39 cellular contexts compared by ENCODE assay signal in the genomic region with DNA sequence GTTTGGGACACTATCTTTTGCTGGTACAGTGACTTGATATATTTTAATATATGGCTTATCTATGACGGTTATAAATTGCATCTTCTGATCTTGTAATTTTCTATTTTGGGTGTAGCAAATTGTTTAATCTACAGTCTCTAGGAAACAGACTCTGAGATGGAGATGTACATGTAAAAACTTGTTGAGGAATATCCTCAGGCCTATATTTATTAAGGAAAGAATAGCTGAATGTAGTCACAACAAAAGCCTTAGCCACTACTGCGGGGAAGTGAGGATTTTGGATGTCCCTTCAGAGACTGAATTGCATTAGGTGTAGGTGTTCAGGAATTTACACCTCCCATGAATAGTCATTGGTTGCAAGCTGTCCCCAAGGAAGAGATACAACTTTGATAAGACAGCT. TPM values are rescaled to one million over a fixed set of nuclear protein-coding genes. Genes with fewer than 3 reads are reported as not detected.
"Had no signal": no experiment of that assay in that cellular context is flagged by ENCODE, and none has a peak within 500 bp of the region (broad histone marks: within the 10 kb centered on the region; RNA-seq: fewer than 3 reads in every experiment).

No MANE protein-coding gene starts in this region.

- H3K27me3 ChIP-seq: adrenal gland, body of pancreas, cardiac muscle cell, dorsolateral prefrontal cortex, esophagus muscularis mucosa, gastroesophageal sphincter, heart right ventricle had no signal

- H3K9me3 Mint-ChIP-seq: activated naive CD4-positive, alpha-beta T cell treated with anti-CD3 and anti-CD28 coated beads, Interleukin-2, amount 50 U/mL, for 24 hours; activated naive CD8-positive, alpha-beta T cell treated with anti-CD3 and anti-CD28 coated beads, Interleukin-2, amount 50 U/mL, for 24 hours; activated T-helper 2 cell treated with anti-CD3 and anti-CD28 coated beads, Interferon-gamma antibody, Interleukin-2, Interleukin-4, amounts not matched to agents 10 μg/mL and 5 μg/mL and 100 μg/mL, durations not matched to agents 14 hours and 24 hours and 36 hours; dendritic cell treated with granulocyte-macrophage colony-stimulating factor and Interleukin-4, amounts not matched to agents 40 ng/mL and 50 ng/mL, for 4 days; effector memory CD8-positive, alpha-beta T cell had no signal

- H3K4me1 Mint-ChIP-seq: activated naive CD4-positive, alpha-beta T cell treated with anti-CD3 and anti-CD28 coated beads, Interleukin-2, amount 50 U/mL, for 24 hours; activated naive CD8-positive, alpha-beta T cell treated with anti-CD3 and anti-CD28 coated beads, Interleukin-2, amount 50 U/mL, for 24 hours had no signal

- ATAC-seq: activated CD4-positive, alpha-beta T cell treated with anti-CD3 and anti-CD28 coated beads for 36 hours; activated CD8-positive, alpha-beta memory T cell treated with anti-CD3 and anti-CD28 coated beads, Interleukin-2, amount 10 ng/mL, durations not matched to agents 7 days and 5 days; activated CD8-positive, alpha-beta T cell treated with anti-CD3 and anti-CD28 coated beads, Interleukin-2, amount 10 ng/mL, durations not matched to agents 7 days and 5 days; activated naive CD8-positive, alpha-beta T cell treated with anti-CD3 and anti-CD28 coated beads, Interleukin-2, amount 50 U/mL, for 24 hours; body of pancreas; effector memory CD8-positive, alpha-beta T cell; gastroesophageal sphincter; heart right ventricle had no signal

- H3K36me3 Mint-ChIP-seq: activated CD4-positive, alpha-beta memory T cell treated with anti-CD3 and anti-CD28 coated beads for 36 hours; activated CD8-positive, alpha-beta memory T cell treated with anti-CD3 and anti-CD28 coated beads, Interleukin-2, amount 10 ng/mL, durations not matched to agents 7 days and 5 days; activated naive CD4-positive, alpha-beta T cell treated with anti-CD3 and anti-CD28 coated beads, Interleukin-2, amount 50 U/mL, for 24 hours; activated naive CD8-positive, alpha-beta T cell treated with anti-CD3 and anti-CD28 coated beads for 36 hours had no signal

- H3K27me3 Mint-ChIP-seq: activated CD4-positive, alpha-beta memory T cell treated with anti-CD3 and anti-CD28 coated beads for 36 hours; activated CD4-positive, alpha-beta T cell treated with anti-CD3 and anti-CD28 coated beads for 36 hours; activated naive CD8-positive, alpha-beta T cell treated with anti-CD3 and anti-CD28 coated beads, Interleukin-2, amount 50 U/mL, for 24 hours; dendritic cell treated with granulocyte-macrophage colony-stimulating factor and Interleukin-4, amounts not matched to agents 40 ng/mL and 50 ng/mL, for 4 days; effector memory CD8-positive, alpha-beta T cell had no signal

- H3K4me3 ChIP-seq: adrenal gland, body of pancreas, cardiac muscle cell, coronary artery, dorsolateral prefrontal cortex, esophagus muscularis mucosa, gastroesophageal sphincter, heart right ventricle had no signal

- H3K36me3 ChIP-seq: adrenal gland, cardiac muscle cell, esophagus muscularis mucosa, gastroesophageal sphincter, heart right ventricle had no signal

- H3K9me3 ChIP-seq: adrenal gland, body of pancreas, esophagus muscularis mucosa, gastroesophageal sphincter had no signal

- H3K27ac Mint-ChIP-seq: activated CD4-positive, alpha-beta memory T cell treated with anti-CD3 and anti-CD28 coated beads for 36 hours; activated CD4-positive, alpha-beta T cell treated with anti-CD3 and anti-CD28 coated beads for 36 hours; activated CD4-positive, alpha-beta T cell treated with anti-CD3 and anti-CD28 coated beads, Interleukin-2, amount 10 ng/mL, durations not matched to agents 24 days and 14 days; activated CD8-positive, alpha-beta memory T cell treated with anti-CD3 and anti-CD28 coated beads, Interleukin-2, amount 10 ng/mL, durations not matched to agents 7 days and 5 days; activated CD8-positive, alpha-beta T cell treated with anti-CD3 and anti-CD28 coated beads, Interleukin-2, amount 10 ng/mL, durations not matched to agents 7 days and 5 days; activated naive CD4-positive, alpha-beta T cell treated with anti-CD3 and anti-CD28 coated beads for 36 hours; activated naive CD4-positive, alpha-beta T cell treated with anti-CD3 and anti-CD28 coated beads, Interleukin-2, amount 50 U/mL, for 24 hours; activated naive CD8-positive, alpha-beta T cell treated with anti-CD3 and anti-CD28 coated beads for 36 hours; activated naive CD8-positive, alpha-beta T cell treated with anti-CD3 and anti-CD28 coated beads, Interleukin-2, amount 50 U/mL, for 24 hours; activated T-helper 1 cell treated with anti-CD3 and anti-CD28 coated beads, Interleukin-12 subunit alpha, Interleukin-12 subunit beta, Interleukin-2, Interleukin-4 antibody, amounts not matched to agents 30 ng/mL and 10 ng/mL and 1 ng/mL, durations not matched to agents 14 hours and 24 hours and 36 hours; activated T-helper 2 cell treated with anti-CD3 and anti-CD28 coated beads, Interferon-gamma antibody, Interleukin-2, Interleukin-4, amounts not matched to agents 10 μg/mL and 5 μg/mL and 100 μg/mL, durations not matched to agents 14 hours and 24 hours and 36 hours; dendritic cell treated with granulocyte-macrophage colony-stimulating factor and Interleukin-4, amounts not matched to agents 40 ng/mL and 50 ng/mL, for 4 days; effector memory CD8-positive, alpha-beta T cell had no signal

- DNase-seq: activated CD4-positive, alpha-beta memory T cell treated with anti-CD3 and anti-CD28 coated beads for 36 hours; activated CD4-positive, alpha-beta T cell treated with anti-CD3 and anti-CD28 coated beads for 36 hours; activated CD4-positive, alpha-beta T cell treated with anti-CD3 and anti-CD28 coated beads, Interleukin-2, amount 10 ng/mL, durations not matched to agents 24 days and 14 days; activated CD4-positive, CD25-positive, alpha-beta regulatory T cell; activated CD4-positive, CD25-positive, alpha-beta regulatory T cell treated with anti-CD3 and anti-CD28 coated beads, Interleukin-2, amount 50 U/mL, for 72 hours; activated CD8-positive, alpha-beta memory T cell treated with anti-CD3 and anti-CD28 coated beads, Interleukin-2, amount 10 ng/mL, durations not matched to agents 7 days and 5 days; activated CD8-positive, alpha-beta memory T cell treated with anti-CD3 and anti-CD28 coated beads, Interleukin-2, amount 50 U/mL, for 4 hours; activated CD8-positive, alpha-beta T cell treated with anti-CD3 and anti-CD28 coated beads, Interleukin-2, amount 10 ng/mL, durations not matched to agents 7 days and 5 days; activated effector memory CD4-positive, alpha-beta T cell treated with anti-CD3 and anti-CD28 coated beads, Interleukin-2, amount 50 U/mL, for 16 hours; activated naive CD4-positive, alpha-beta T cell treated with anti-CD3 and anti-CD28 coated beads for 36 hours; activated naive CD8-positive, alpha-beta T cell treated with anti-CD3 and anti-CD28 coated beads for 36 hours; activated naive CD8-positive, alpha-beta T cell treated with anti-CD3 and anti-CD28 coated beads, Interleukin-2, amount 50 U/mL, for 24 hours; activated T-cell treated with anti-CD3 and anti-CD28 coated beads, Interleukin-2, amount 50 U/mL, for 1 hour; activated T-cell treated with anti-CD3 and anti-CD28 coated beads, Interleukin-2, amount 50 U/mL, for 48 hours; adrenal gland; amygdala; aorta; body of pancreas; central memory CD4-positive, alpha-beta T cell; cerebellar nuclear complex; dorsolateral prefrontal cortex; effector CD4-positive, alpha-beta T cell; effector memory CD8-positive, alpha-beta T cell; foreskin melanocyte; heart right ventricle; T-helper 2 cell had no signal

- H3K4me1 ChIP-seq: adrenal gland, body of pancreas, esophagus muscularis mucosa, gastroesophageal sphincter, heart right ventricle had no signal

- H3K4me3 Mint-ChIP-seq: activated CD4-positive, alpha-beta memory T cell treated with anti-CD3 and anti-CD28 coated beads for 36 hours; activated CD4-positive, alpha-beta T cell treated with anti-CD3 and anti-CD28 coated beads for 36 hours; activated CD4-positive, alpha-beta T cell treated with anti-CD3 and anti-CD28 coated beads, Interleukin-2, amount 10 ng/mL, durations not matched to agents 24 days and 14 days; activated CD8-positive, alpha-beta memory T cell treated with anti-CD3 and anti-CD28 coated beads, Interleukin-2, amount 10 ng/mL, durations not matched to agents 7 days and 5 days; activated CD8-positive, alpha-beta T cell treated with anti-CD3 and anti-CD28 coated beads, Interleukin-2, amount 10 ng/mL, durations not matched to agents 7 days and 5 days; activated naive CD4-positive, alpha-beta T cell treated with anti-CD3 and anti-CD28 coated beads for 36 hours; activated naive CD4-positive, alpha-beta T cell treated with anti-CD3 and anti-CD28 coated beads, Interleukin-2, amount 50 U/mL, for 24 hours; activated naive CD8-positive, alpha-beta T cell treated with anti-CD3 and anti-CD28 coated beads for 36 hours; activated naive CD8-positive, alpha-beta T cell treated with anti-CD3 and anti-CD28 coated beads, Interleukin-2, amount 50 U/mL, for 24 hours; activated T-helper 1 cell treated with anti-CD3 and anti-CD28 coated beads, Interleukin-12 subunit alpha, Interleukin-12 subunit beta, Interleukin-2, Interleukin-4 antibody, amounts not matched to agents 30 ng/mL and 10 ng/mL and 1 ng/mL, durations not matched to agents 14 hours and 24 hours and 36 hours; dendritic cell treated with granulocyte-macrophage colony-stimulating factor and Interleukin-4, amounts not matched to agents 40 ng/mL and 50 ng/mL, for 4 days; effector memory CD8-positive, alpha-beta T cell had no signal

- H3K27ac ChIP-seq: adrenal gland, body of pancreas, cardiac muscle cell, coronary artery, dorsolateral prefrontal cortex, esophagus muscularis mucosa, gastroesophageal sphincter, heart right ventricle had no signal

RNA-seq across cellular contexts. Expression of a gene that starts 13.8 kb away (rescaled TPM):
- total RNA-seq: activated CD4-positive, alpha-beta memory T cell treated with anti-CD3 and anti-CD28 coated beads for 36 hours; activated CD4-positive, alpha-beta T cell treated with anti-CD3 and anti-CD28 coated beads for 36 hours; activated CD4-positive, alpha-beta T cell treated with anti-CD3 and anti-CD28 coated beads, Interleukin-2, amount 10 ng/mL, durations not matched to agents 24 days and 14 days; activated CD8-positive, alpha-beta memory T cell treated with anti-CD3 and anti-CD28 coated beads for 36 hours; activated CD8-positive, alpha-beta memory T cell treated with anti-CD3 and anti-CD28 coated beads, Interleukin-2, amount 10 ng/mL, durations not matched to agents 7 days and 5 days; activated CD8-positive, alpha-beta T cell treated with anti-CD3 and anti-CD28 coated beads, Interleukin-2, amount 10 ng/mL, durations not matched to agents 7 days and 5 days; activated naive CD4-positive, alpha-beta T cell treated with anti-CD3 and anti-CD28 coated beads for 36 hours; activated naive CD8-positive, alpha-beta T cell treated with anti-CD3 and anti-CD28 coated beads for 36 hours; activated T-helper 1 cell treated with anti-CD3 and anti-CD28 coated beads, Interleukin-12 subunit alpha, Interleukin-12 subunit beta, Interleukin-2, Interleukin-4 antibody, amounts not matched to agents 30 ng/mL and 10 ng/mL and 1 ng/mL, durations not matched to agents 14 hours and 24 hours and 36 hours; activated T-helper 2 cell treated with anti-CD3 and anti-CD28 coated beads, Interferon-gamma antibody, Interleukin-2, Interleukin-4, amounts not matched to agents 10 μg/mL and 5 μg/mL and 100 μg/mL, durations not matched to agents 14 hours and 24 hours and 36 hours; adrenal gland; aorta; body of pancreas; cardiac muscle cell; dorsolateral prefrontal cortex; endothelial cell of umbilical vein; epithelial cell of proximal tubule; esophagus muscularis mucosa; gastroesophageal sphincter; glomerular endothelial cell; heart right ventricle; T-helper 1 cell treated with Interleukin-12 subunit alpha and Interleukin-12 subunit beta and Interleukin-4 antibody, amounts not matched to agents 30 ng/mL and 1 ng/mL, for 36 hours had no signal
- polyA plus RNA-seq: adrenal gland, aorta, cardiac muscle cell, endothelial cell of umbilical vein, heart right ventricle had no signal

RNA-seq across cellular contexts. Expression of a gene that starts 23.0 kb away (rescaled TPM):
- total RNA-seq: activated CD4-positive, alpha-beta memory T cell treated with anti-CD3 and anti-CD28 coated beads for 36 hours; activated CD4-positive, alpha-beta T cell treated with anti-CD3 and anti-CD28 coated beads for 36 hours; activated CD4-positive, alpha-beta T cell treated with anti-CD3 and anti-CD28 coated beads, Interleukin-2, amount 10 ng/mL, durations not matched to agents 24 days and 14 days; activated CD8-positive, alpha-beta memory T cell treated with anti-CD3 and anti-CD28 coated beads for 36 hours; activated CD8-positive, alpha-beta memory T cell treated with anti-CD3 and anti-CD28 coated beads, Interleukin-2, amount 10 ng/mL, durations not matched to agents 7 days and 5 days; activated CD8-positive, alpha-beta T cell treated with anti-CD3 and anti-CD28 coated beads, Interleukin-2, amount 10 ng/mL, durations not matched to agents 7 days and 5 days; activated naive CD4-positive, alpha-beta T cell treated with anti-CD3 and anti-CD28 coated beads for 36 hours; activated naive CD8-positive, alpha-beta T cell treated with anti-CD3 and anti-CD28 coated beads for 36 hours; activated T-helper 1 cell treated with anti-CD3 and anti-CD28 coated beads, Interleukin-12 subunit alpha, Interleukin-12 subunit beta, Interleukin-2, Interleukin-4 antibody, amounts not matched to agents 30 ng/mL and 10 ng/mL and 1 ng/mL, durations not matched to agents 14 hours and 24 hours and 36 hours; activated T-helper 2 cell treated with anti-CD3 and anti-CD28 coated beads, Interferon-gamma antibody, Interleukin-2, Interleukin-4, amounts not matched to agents 10 μg/mL and 5 μg/mL and 100 μg/mL, durations not matched to agents 14 hours and 24 hours and 36 hours; adrenal gland; aorta; body of pancreas; cardiac muscle cell; dorsolateral prefrontal cortex; endothelial cell of umbilical vein; epithelial cell of proximal tubule; esophagus muscularis mucosa; gastroesophageal sphincter; glomerular endothelial cell; heart right ventricle; T-helper 1 cell treated with Interleukin-12 subunit alpha and Interleukin-12 subunit beta and Interleukin-4 antibody, amounts not matched to agents 30 ng/mL and 1 ng/mL, for 36 hours had no signal
- polyA plus RNA-seq: adrenal gland, aorta, cardiac muscle cell, endothelial cell of umbilical vein, heart right ventricle had no signal
